ENCODE assay signal across 24 cellular contexts in genomic region chr15:60065951-60066350, GRCh38.
"Had no signal": no experiment of that assay in that cellular context is flagged by ENCODE, and none has a peak within 500 bp of the region (broad histone marks: within the 10 kb centered on the region; RNA-seq: fewer than 3 reads in every experiment).

No MANE protein-coding gene starts in this region.

- H3K27ac ChIP-seq: ascending aorta, cardiac muscle cell, Peyer's patch, RWPE1 had no signal

- H3K36me3 ChIP-seq: ascending aorta, cardiac muscle cell, Peyer's patch had no signal

- H3K4me3 ChIP-seq: ascending aorta, cardiac muscle cell, Peyer's patch had no signal

- H3K36me3 Mint-ChIP-seq: brain had no signal

- H3K4me1 ChIP-seq: ascending aorta, Peyer's patch had no signal

- DNase-seq: activated CD4-positive, alpha-beta T cell treated with anti-CD3 and anti-CD28 coated beads for 4 hours; activated CD8-positive, alpha-beta memory T cell treated with anti-CD3 and anti-CD28 coated beads, Interleukin-2, amount 50 U/mL, for 4 hours; activated CD8-positive, alpha-beta T cell treated with anti-CD3 and anti-CD28 coated beads for 36 hours; activated T-cell treated with anti-CD3 and anti-CD28 coated beads, Interleukin-2, amount 50 U/mL, for 72 hours; cerebellar nuclear complex; MM.1S; NCI-H1105; NCI-H1436; NCI-H1694 treated with DMSO at 0.1 percent for 48 hours; NCI-H2029 treated with DMSO at 0.1 percent for 48 hours; NCI-H345; NCI-H510A; NCI-H526 treated with DMSO at 0.1 percent for 48 hours; NCI-H82; Peyer's patch; SHP77 treated with DMSO at 0.1 percent for 48 hours had no signal

- H3K4me1 Mint-ChIP-seq: activated naive CD4-positive, alpha-beta T cell treated with anti-CD3 and anti-CD28 coated beads, Interleukin-2, amount 50 U/mL, for 24 hours had no signal

- H3K27me3 ChIP-seq: ascending aorta, cardiac muscle cell, Peyer's patch had no signal

- H3K27ac Mint-ChIP-seq: activated CD8-positive, alpha-beta T cell treated with anti-CD3 and anti-CD28 coated beads for 36 hours; activated naive CD4-positive, alpha-beta T cell treated with anti-CD3 and anti-CD28 coated beads, Interleukin-2, amount 50 U/mL, for 24 hours; activated T-cell treated with anti-CD3 and anti-CD28 coated beads, Interleukin-2, amount 50 U/mL, for 72 hours; activated T-helper 2 cell treated with anti-CD3 and anti-CD28 coated beads, Interferon-gamma antibody, Interleukin-2, Interleukin-4, amounts not matched to agents 10 μg/mL and 5 μg/mL and 100 μg/mL, durations not matched to agents 14 hours and 24 hours and 36 hours; brain; T-helper 1 cell treated with Interleukin-12 subunit alpha and Interleukin-12 subunit beta and Interleukin-4 antibody, amounts not matched to agents 30 μg/mL and 1 μg/mL, for 36 hours had no signal

- ATAC-seq: activated CD4-positive, CD25-positive, alpha-beta regulatory T cell treated with anti-CD3 and anti-CD28 coated beads, Interleukin-2, amount 50 U/mL, for 24 hours; activated CD8-positive, alpha-beta T cell treated with anti-CD3 and anti-CD28 coated beads for 36 hours; activated T-cell treated with anti-CD3 and anti-CD28 coated beads, Interleukin-2, amount 50 U/mL, for 72 hours had no signal

- H3K4me3 Mint-ChIP-seq: activated CD8-positive, alpha-beta T cell treated with anti-CD3 and anti-CD28 coated beads for 36 hours; activated naive CD4-positive, alpha-beta T cell treated with anti-CD3 and anti-CD28 coated beads, Interleukin-2, amount 50 U/mL, for 24 hours; activated T-cell treated with anti-CD3 and anti-CD28 coated beads, Interleukin-2, amount 50 U/mL, for 72 hours; brain; T-helper 1 cell treated with Interleukin-12 subunit alpha and Interleukin-12 subunit beta and Interleukin-4 antibody, amounts not matched to agents 30 μg/mL and 1 μg/mL, for 36 hours had no signal
